10 cellular contexts compared by ENCODE assay signal in genomic region chr6:160088069-160088773, GRCh38. TPM values are rescaled to one million over a fixed set of nuclear protein-coding genes. Genes with fewer than 3 reads are reported as not detected.
DNase-seq lines count a peak whose midpoint lies in the region; ATAC-seq, FAIRE-seq and TF ChIP-seq lines count a peak whose summit lies in the region.
"Had no signal": no experiment of that assay in that cellular context is flagged by ENCODE, and none has a peak within 500 bp of the region (broad histone marks: within the 10 kb centered on the region; RNA-seq: fewer than 3 reads in every experiment).

No MANE protein-coding gene starts in this region.

- no peaks in the 10 kb centered on the region for H3K9me3 Mint-ChIP-seq in stimulated activated effector memory CD8-positive, alpha-beta T cell treated with anti-CD3 and anti-CD28 coated beads, Interleukin-12 subunit alpha, Interleukin-12 subunit beta, amount 100 ng/mL, for 72 hours

- SMC1A ChIA-PET in GM12878 (lab: Charles Lee; ENCODE audit: uncharacterized antibody, unreplicated experiment): interaction anchor here (1.5 kb wide), 1 partner anchor 50 kb away, joined by 3 read pairs; no protein-coding TSS in a partner anchor

- no peak overlapping the region for H3K9ac ChIP-seq in GM12878 (ENCODE audit: control insufficient read depth, insufficient read depth, low read length)

- no peaks in the 10 kb centered on the region for H3K9me3 ChIP-seq in GM12878 (replicated peaks; ENCODE audit: control insufficient read depth, insufficient read depth, low read length)

- DNase-seq in Daoy (ENCODE audit: low read depth): peak; percentile 67
- peak; percentile 20 to 27 for DNase-seq in Kasumi-1 (lab: John Stamatoyannopoulos, UW)
- DNase-seq in GM12878 (ENCODE audit: low read depth, low spot score): no peak
- DNase-seq in iPS-NIHi11 (ENCODE audit: low spot score): peak; percentile 83
- no peak for DNase-seq in stimulated activated effector memory CD8-positive, alpha-beta T cell treated with anti-CD3 and anti-CD28 coated beads, Interleukin-12 subunit alpha, Interleukin-12 subunit beta, amount 100 ng/mL, for 72 hours (ENCODE audit: low spot score in 2 of 2)
- no peak for DNase-seq in GM10266 (ENCODE audit: extremely low spot score)

- H3K27ac ChIP-seq in GM12878 (ENCODE audit: control insufficient read depth, insufficient read depth): no peak overlapping the region
- H3K27ac ChIP-seq: SK-N-MC had no signal

- no peak overlapping the region for H3K4me3 Mint-ChIP-seq in stimulated activated effector memory CD8-positive, alpha-beta T cell treated with anti-CD3 and anti-CD28 coated beads, Interleukin-12 subunit alpha, Interleukin-12 subunit beta, amount 100 ng/mL, for 72 hours

- H3K27ac Mint-ChIP-seq in stimulated activated effector memory CD8-positive, alpha-beta T cell treated with anti-CD3 and anti-CD28 coated beads, Interleukin-12 subunit alpha, Interleukin-12 subunit beta, amount 100 ng/mL, for 72 hours: peak overlapping the region; percentile 14

- BruUV-seq in GM12878 (replicated peaks; lab: Mats Ljungman, UMichigan): no TSS peak

- ATAC-seq in GM12878: no peak
- ATAC-seq in stimulated activated effector memory CD8-positive, alpha-beta T cell treated with anti-CD3 and anti-CD28 coated beads, Interleukin-12 subunit alpha, Interleukin-12 subunit beta, amount 100 ng/mL, for 72 hours: no peak
- no peak for ATAC-seq in HG03175 (IDR thresholded peaks at IDR 0.05; ENCODE audit: unreplicated experiment)
- ATAC-seq in GM19397 (IDR thresholded peaks at IDR 0.05; ENCODE audit: unreplicated experiment): no peak

- H3K79me2 ChIP-seq in GM12878 (ENCODE audit: control insufficient read depth, insufficient read depth, low read length): no peaks in the 10 kb centered on the region

- no peak overlapping the region for H3K4me2 ChIP-seq in GM12878 (ENCODE audit: control insufficient read depth, insufficient read depth)

- H4K20me1 ChIP-seq in GM12878 (ENCODE audit: control insufficient read depth, insufficient read depth): no peaks in the 10 kb centered on the region

- peaks cover 21 to 31% of the 10 kb centered on the region in 2 experiments for H3K36me3 ChIP-seq in GM12878 (ENCODE audit: control insufficient read depth in 2 of 2, insufficient read depth in 2 of 2, low read length in 1 of 2)

- no peak for TF ChIP-seq EP300 in GM12878 (IDR thresholded peaks at IDR 0.05; ENCODE audit: borderline replicate concordance in 1 of 2, control insufficient read depth in 1 of 2, low read depth in 2 of 2, low read length in 2 of 2)

- no peak overlapping the region for H2AFZ ChIP-seq in GM12878 (ENCODE audit: control insufficient read depth, low read depth, low read length)

- H3K4me1 ChIP-seq in GM12878 (ENCODE audit: control insufficient read depth, insufficient read depth, low read length): no peaks in the 10 kb centered on the region

- H3K27me3 ChIP-seq in GM12878 (replicated peaks in 1 of 2; ENCODE audit: control insufficient read depth in 2 of 2, insufficient read depth in 2 of 2, low read length in 1 of 2): no peaks in the 10 kb centered on the region

- intact Hi-C loops in GM12878 (cut with micrococcal nuclease; ENCODE audit: unreplicated experiment): no loop called here

- TF ChIP-seq CTCF in GM12878 (IDR thresholded peaks at IDR 0.05 in 2 of 3, conservative IDR thresholded peaks at IDR 0.05 in 1 of 3; ENCODE audit: control insufficient read depth in 2 of 3, extremely low read depth in 1 of 3, insufficient read depth in 1 of 3, low read depth in 3 of 3, low read length in 3 of 3): peak in 2 of 3 experiments; percentile 19 to 40; a peak in 3 of 6 replicates
- no peak for TF ChIP-seq CTCF in GM10266 (IDR thresholded peaks at IDR 0.05; ENCODE audit: control insufficient read depth, insufficient read depth, low read depth, missing control alignments)

- no peak for TF ChIP-seq POLR2A in GM12878 (IDR thresholded peaks at IDR 0.05; ENCODE audit: low read depth, low read length)

- H3K36me3 Mint-ChIP-seq in stimulated activated effector memory CD8-positive, alpha-beta T cell treated with anti-CD3 and anti-CD28 coated beads, Interleukin-12 subunit alpha, Interleukin-12 subunit beta, amount 100 ng/mL, for 72 hours: peaks cover 95% of the 10 kb centered on the region

- H3K4me3 ChIP-seq in GM12878: no peak overlapping the region
- H3K4me3 ChIP-seq: SK-N-MC, skin epidermis had no signal

- RAD21 ChIA-PET in GM12878 (lab: Charles Lee; ENCODE audit: unreplicated experiment): no interaction called here

- CTCF ChIA-PET in GM12878 (lab: Yijun Ruan, JAX): interaction anchor here (1.2 to 2.3 kb wide), 3 partner anchors 11 to 367 kb away, joined by 3 to 6 read pairs (median 6); no protein-coding TSS in a partner anchor

- no peak for FAIRE-seq in GM12878 (lab: Jason Lieb, UNC)

- WGBS in GM12878 (ENCODE audit: insufficient coverage, insufficient replicate concordance, low lambda C conversion rate, missing lambda C conversion rate): 82% methylated on average over 13 of the region's 13 CpGs

- POLR2A ChIA-PET in GM12878 (lab: Charles Lee): no interaction called here

- H3K4me1 Mint-ChIP-seq in stimulated activated effector memory CD8-positive, alpha-beta T cell treated with anti-CD3 and anti-CD28 coated beads, Interleukin-12 subunit alpha, Interleukin-12 subunit beta, amount 100 ng/mL, for 72 hours: peaks cover 26% of the 10 kb centered on the region

- in situ Hi-C loops in GM12878 (cut with MboI): no loop called here

- TF ChIP-seq RAD21 in GM12878 (IDR thresholded peaks at IDR 0.05; ENCODE audit: insufficient read depth, low read depth, low read length): no peak

TF ChIP-seq in GM12878, 131 proteins besides CTCF, POLR2A, EP300 and RAD21:
- TF ChIP-seq SMARCA5 (IDR thresholded peaks at IDR 0.05) (no peak), RBBP5 (conservative IDR thresholded peaks at IDR 0.05) (no peak), JUNB (IDR thresholded peaks at IDR 0.05) (no peak), ATF7 (IDR thresholded peaks at IDR 0.05; ENCODE audit: low read depth) (no peak), POU2F2 (IDR thresholded peaks at IDR 0.05; ENCODE audit: borderline replicate concordance, low read depth, low read length) (no peak)

RNA-seq across cellular contexts. Expression of gene SLC22A1, which starts 33.4 kb away (rescaled TPM):
- 0.23 and 2.8 TPM in 2 replicates for total RNA-seq in Daoy (2014; rRNA removed; shearing (Covaris generic))
- 0.86 and 1.0 TPM in 2 replicates for total RNA-seq in GM12878 (2013; cell fraction: nucleolus; rRNA removed)
- total RNA-seq in GM12878 (2014; rRNA removed) (0.05 and 0.17 TPM in 2 replicates), GM12878 (2014; rRNA removed; fragmentation: Illumina TruSeq; extraction: Trizol) (0.09 TPM in 2 replicates), GM12878 (2021) (0.28 and 1.1 TPM in 2 replicates)
- polyA plus RNA-seq in GM12878 (2011; ENCODE audit: low read depth): not detected
- polyA plus RNA-seq in GM12878 (2011; rRNA removed) (0.15 TPM in 1 of 2 replicates, not detected in the other), GM12878 (2014; fragmentation: Illumina TruSeq; extraction: Trizol) (0.18 TPM in 1 of 2 replicates, not detected in the other), GM12878 (2014; fragmentation: Nextera tagmentation; extraction: Ambion mirVana) (under 1 TPM in 1 of 2 experiments, not detected in 1; 0.15 TPM), GM12878 (2014; rRNA removed) (0.09 and 0.23 TPM in 2 replicates), GM12878 (2016; fragmentation: Nextera tagmentation; extraction: Ambion mirVana) (not detected)
- 0.08 and 0.37 TPM in 2 replicates for polyA plus RNA-seq in GM12878 (2011; cell fraction: cytosol; rRNA removed)
- 0.34 and 0.45 TPM in 2 replicates for polyA plus RNA-seq in GM12878 (2011; cell fraction: nucleus; rRNA removed)
- polyA plus RNA-seq in GM12878 (2012): 0.15 and 0.38 TPM in 2 replicates
- polyA minus RNA-seq in GM12878 (2011; rRNA and poly(A)+ RNA removed): 0.44 and 0.82 TPM in 2 replicates
- polyA minus RNA-seq in GM12878 (2011; cell fraction: cytosol; rRNA and poly(A)+ RNA removed): not detected in 2 replicates
- polyA minus RNA-seq in GM12878 (2011; cell fraction: nucleus; rRNA and poly(A)+ RNA removed): 1.8 and 3.7 TPM in 2 replicates

Comparison
In these comparisons a context has a peak if more than half of its experiments do, and no peak if none do; other contexts are left out.
1. DNase-seq: peak in Daoy (single experiment), Kasumi-1 (2 of 2) and iPS-NIHi11 (single experiment); none in GM12878 (single experiment), stimulated activated effector memory CD8-positive, alpha-beta T cell treated with anti-CD3 and anti-CD28 coated beads, Interleukin-12 subunit alpha, Interleukin-12 subunit beta, amount 100 ng/mL, for 72 hours (0 of 2) and GM10266 (single experiment).